ENCODE assay signal across 14 cellular contexts in the genomic region with DNA sequence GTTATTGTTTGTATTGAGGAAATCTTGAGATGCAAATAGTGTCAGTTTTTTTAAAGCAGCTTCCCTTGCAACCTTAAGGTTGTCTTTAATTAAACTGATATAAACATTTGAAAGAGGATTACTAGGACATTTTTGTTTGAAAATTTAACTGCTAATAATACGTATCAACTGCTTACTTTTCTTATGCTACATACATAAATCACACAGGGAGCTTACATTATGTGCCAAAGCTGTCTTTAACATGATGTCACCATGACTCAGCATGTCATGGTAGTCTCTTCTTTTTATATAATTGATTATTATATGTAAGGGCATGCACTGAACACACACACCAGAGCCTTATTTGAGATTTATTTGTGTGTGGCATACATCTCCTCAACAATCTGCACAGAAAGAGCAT.
DNase-seq lines count a peak whose midpoint lies in the region; ATAC-seq and TF ChIP-seq lines count a peak whose summit lies in the region.
"Had no signal": no experiment of that assay in that cellular context is flagged by ENCODE, and none has a peak within 500 bp of the region (broad histone marks: within the 10 kb centered on the region; RNA-seq: fewer than 3 reads in every experiment).

No MANE protein-coding gene starts in this region.

- H3K27ac ChIP-seq in Panc1 (ENCODE audit: low read length) (no peak overlapping the region), WERI-Rb-1 (no peak overlapping the region)
- H3K27ac ChIP-seq: dorsolateral prefrontal cortex, prostate gland had no signal

- no peaks in the 10 kb centered on the region for H3K36me3 Mint-ChIP-seq in activated CD4-positive, alpha-beta T cell treated with anti-CD3 and anti-CD28 coated beads, Interleukin-2, amount 10 ng/mL, durations not matched to agents 24 days and 14 days (ENCODE audit: low read depth)
- H3K36me3 Mint-ChIP-seq: activated naive CD4-positive, alpha-beta T cell treated with anti-CD3 and anti-CD28 coated beads, Interleukin-2, amount 50 U/mL, for 24 hours; T-cell had no signal

- POLR2A ChIA-PET in Panc1 (lab: Charles Lee): no interaction called here

- TF ChIP-seq CTCF in Panc1 (IDR thresholded peaks at IDR 0.05) (no peak), WERI-Rb-1 (IDR thresholded peaks at IDR 0.05; ENCODE audit: low read depth, low read length) (no peak)

- no peaks in the 10 kb centered on the region for H3K27me3 ChIP-seq in Panc1 (ENCODE audit: control insufficient read depth, insufficient read depth, low read length)
- no peaks in the 10 kb centered on the region for H3K27me3 ChIP-seq in WERI-Rb-1 (ENCODE audit: insufficient read depth, low read depth, severe bottlenecking)

- no peak for ATAC-seq in Panc1
- ATAC-seq: activated CD8-positive, alpha-beta T cell treated with anti-CD3 and anti-CD28 coated beads for 36 hours; T-cell had no signal

- no peaks in the 10 kb centered on the region for H3K9me3 Mint-ChIP-seq in activated CD4-positive, alpha-beta T cell treated with anti-CD3 and anti-CD28 coated beads, Interleukin-2, amount 10 ng/mL, durations not matched to agents 24 days and 14 days
- H3K9me3 Mint-ChIP-seq: activated CD8-positive, alpha-beta T cell treated with anti-CD3 and anti-CD28 coated beads for 36 hours; activated naive CD4-positive, alpha-beta T cell treated with anti-CD3 and anti-CD28 coated beads, Interleukin-2, amount 50 U/mL, for 24 hours; T-cell had no signal

- CTCF ChIA-PET in Panc1 (lab: Charles Lee): interaction anchor here (0.7 kb wide), 1 partner anchor 1332 kb away, joined by 3 read pairs; no protein-coding TSS in a partner anchor

- H3K27me3 Mint-ChIP-seq in activated CD4-positive, alpha-beta T cell treated with anti-CD3 and anti-CD28 coated beads, Interleukin-2, amount 10 ng/mL, durations not matched to agents 24 days and 14 days: no peaks in the 10 kb centered on the region
- H3K27me3 Mint-ChIP-seq: activated naive CD4-positive, alpha-beta T cell treated with anti-CD3 and anti-CD28 coated beads, Interleukin-2, amount 50 U/mL, for 24 hours had no signal

- in situ Hi-C loops in Panc1 (cut with HindIII; ENCODE audit: low pct_unique_long_range_greater_than_20kb, low sequenced_read_pairs): no loop called here

- no TSS peak for BruUV-seq in Panc1 (replicated peaks; lab: Mats Ljungman, UMichigan)

- no peaks in the 10 kb centered on the region for H3K4me1 ChIP-seq in Panc1 (ENCODE audit: control insufficient read depth, insufficient read depth, low read length)
- H3K4me1 ChIP-seq: prostate gland had no signal

- H3K27ac Mint-ChIP-seq in activated CD4-positive, alpha-beta T cell treated with anti-CD3 and anti-CD28 coated beads, Interleukin-2, amount 10 ng/mL, durations not matched to agents 24 days and 14 days: no peak overlapping the region
- H3K27ac Mint-ChIP-seq: activated CD8-positive, alpha-beta T cell treated with anti-CD3 and anti-CD28 coated beads for 36 hours; activated naive CD4-positive, alpha-beta T cell treated with anti-CD3 and anti-CD28 coated beads, Interleukin-2, amount 50 U/mL, for 24 hours; T-cell had no signal

- H3K9me3 ChIP-seq in Panc1 (ENCODE audit: control insufficient read depth, insufficient read depth, low read depth, low read length): no peaks in the 10 kb centered on the region
- no peaks in the 10 kb centered on the region for H3K9me3 ChIP-seq in WERI-Rb-1 (ENCODE audit: severe bottlenecking)
- H3K9me3 ChIP-seq: prostate gland had no signal

- no peak overlapping the region for H3K4me3 Mint-ChIP-seq in activated CD4-positive, alpha-beta T cell treated with anti-CD3 and anti-CD28 coated beads, Interleukin-2, amount 10 ng/mL, durations not matched to agents 24 days and 14 days
- H3K4me3 Mint-ChIP-seq: activated CD8-positive, alpha-beta T cell treated with anti-CD3 and anti-CD28 coated beads for 36 hours; activated naive CD4-positive, alpha-beta T cell treated with anti-CD3 and anti-CD28 coated beads, Interleukin-2, amount 50 U/mL, for 24 hours; T-cell had no signal

- no peaks in the 10 kb centered on the region for H3K36me3 ChIP-seq in Panc1 (ENCODE audit: control insufficient read depth, insufficient read depth, low read length)
- H3K36me3 ChIP-seq in WERI-Rb-1: no peaks in the 10 kb centered on the region
- H3K36me3 ChIP-seq: prostate gland had no signal

- H3K4me3 ChIP-seq in Panc1 (ENCODE audit: low read depth in 2 of 2, low read length in 2 of 2): no peak overlapping the region
- H3K4me3 ChIP-seq in skeletal muscle cell (ENCODE audit: low read depth, low read length): no peak overlapping the region
- no peak overlapping the region for H3K4me3 ChIP-seq in WERI-Rb-1 (ENCODE audit: low read depth, low read length)
- H3K4me3 ChIP-seq: dorsolateral prefrontal cortex, prostate gland had no signal

- intact Hi-C loops in Panc1 (cut with micrococcal nuclease; ENCODE audit: unreplicated experiment): no loop called here
- intact Hi-C loops in activated CD4-positive, alpha-beta T cell treated with anti-CD3 and anti-CD28 coated beads, Interleukin-2, amount 10 ng/mL, durations not matched to agents 24 days and 14 days (cut with micrococcal nuclease): no loop called here

- peak; percentile 63 for DNase-seq in HS-27A (ENCODE audit: low read depth)
- peak; percentile 56 for DNase-seq in Panc1 (ENCODE audit: low read depth, low spot score)
- DNase-seq in dermis blood vessel endothelial cell: peak; percentile 60
- peak; percentile 74 for DNase-seq in skeletal muscle cell (ENCODE audit: low read depth)
- no peak for DNase-seq in activated CD4-positive, CD25-positive, alpha-beta regulatory T cell treated with anti-CD3 and anti-CD28 coated beads, Interleukin-2, amount 50 U/mL, for 72 hours
- no peak for DNase-seq in WERI-Rb-1
- no peak for DNase-seq in activated CD4-positive, alpha-beta T cell treated with anti-CD3 and anti-CD28 coated beads, Interleukin-2, amount 10 ng/mL, durations not matched to agents 24 days and 14 days
- DNase-seq: activated CD8-positive, alpha-beta T cell treated with anti-CD3 and anti-CD28 coated beads for 36 hours; dorsolateral prefrontal cortex; Karpas-422; NCI-H510A; T-cell had no signal

- H3K4me1 Mint-ChIP-seq in activated CD4-positive, alpha-beta T cell treated with anti-CD3 and anti-CD28 coated beads, Interleukin-2, amount 10 ng/mL, durations not matched to agents 24 days and 14 days: no peaks in the 10 kb centered on the region
- H3K4me1 Mint-ChIP-seq: activated naive CD4-positive, alpha-beta T cell treated with anti-CD3 and anti-CD28 coated beads, Interleukin-2, amount 50 U/mL, for 24 hours; T-cell had no signal

Comparison
In these comparisons a context has a peak if more than half of its experiments do, and no peak if none do; other contexts are left out.
1. DNase-seq: peak in HS-27A (single experiment), Panc1 (single experiment), dermis blood vessel endothelial cell (single experiment) and skeletal muscle cell (single experiment); none in activated CD4-positive, CD25-positive, alpha-beta regulatory T cell treated with anti-CD3 and anti-CD28 coated beads, Interleukin-2, amount 50 U/mL, for 72 hours (single experiment), WERI-Rb-1 (single experiment) and activated CD4-positive, alpha-beta T cell treated with anti-CD3 and anti-CD28 coated beads, Interleukin-2, amount 10 ng/mL, durations not matched to agents 24 days and 14 days (single experiment).